ENCODE assay signal across 8 cellular contexts in genomic region chrX:130060122-130061069, GRCh38. TPM values are rescaled to one million over a fixed set of nuclear protein-coding genes. Genes with fewer than 3 reads are reported as not detected.
A peak's percentile ranks its signal among the peaks of the same experiment; 100 is the strongest.
DNase-seq lines count a peak whose midpoint lies in the region; ATAC-seq and TF ChIP-seq lines count a peak whose summit lies in the region.

No MANE protein-coding gene starts in this region.

- no peaks in the 10 kb centered on the region for H3K9me3 ChIP-seq in mucosa of descending colon

- intact Hi-C loops in mucosa of descending colon (cut with DNase I, micrococcal nuclease), result no loop called here

- peak; percentile 81 for TF ChIP-seq CTCF in mucosa of descending colon (IDR thresholded peaks at IDR 0.05)

- H3K4me3 ChIP-seq in mucosa of descending colon, result peak overlapping the region; percentile 9

- peak; percentile 87 for ATAC-seq in GM19467 (IDR thresholded peaks at IDR 0.05; ENCODE audit: unreplicated experiment)
- peak; percentile 96 for ATAC-seq in mucosa of descending colon

- DNase-seq in COLO829 (ENCODE audit: low spot score) (peak; percentile 70), HK-2 (ENCODE audit: unreplicated experiment) (peak; percentile 89), NOMO-1 (lab: John Stamatoyannopoulos, UW; ENCODE audit: unreplicated experiment in 2 of 2) (peak; percentile 48 to 57), epithelial cell of prostate (ENCODE audit: low read depth, low spot score) (no peak), mucosa of descending colon (peak; percentile 83 to 91 (median 86))
- DNase-seq in activated CD8-positive, alpha-beta memory T cell treated with anti-CD3 and anti-CD28 coated beads, Interleukin-2, amount 50 U/mL, for 48 hours, result peak; percentile 98
- DNase-seq in stimulated activated CD8-positive, alpha-beta memory T cell treated with anti-CD3 and anti-CD28 coated beads, Interleukin-2, amount 100 ng/mL, for 48 hours (ENCODE audit: low read depth in 2 of 2), result peak; percentile 76 to 77

- peak overlapping the region; percentile 29 for H3K27ac ChIP-seq in epithelial cell of prostate

- H3K4me1 ChIP-seq in mucosa of descending colon (ENCODE audit: low read depth), result peaks cover 2% of the 10 kb centered on the region

- H3K36me3 ChIP-seq in mucosa of descending colon (ENCODE audit: low read depth), result no peaks in the 10 kb centered on the region

RNA-seq across cellular contexts. Expression of gene ELF4, which starts 49.9 kb away (rescaled TPM):
- total RNA-seq in mucosa of descending colon, result 10 to 100 TPM; 26.3 to 65.0 (median 43.7) TPM
